Comparison of ENCODE assay signal across 8 cellular contexts in the genomic region with DNA sequence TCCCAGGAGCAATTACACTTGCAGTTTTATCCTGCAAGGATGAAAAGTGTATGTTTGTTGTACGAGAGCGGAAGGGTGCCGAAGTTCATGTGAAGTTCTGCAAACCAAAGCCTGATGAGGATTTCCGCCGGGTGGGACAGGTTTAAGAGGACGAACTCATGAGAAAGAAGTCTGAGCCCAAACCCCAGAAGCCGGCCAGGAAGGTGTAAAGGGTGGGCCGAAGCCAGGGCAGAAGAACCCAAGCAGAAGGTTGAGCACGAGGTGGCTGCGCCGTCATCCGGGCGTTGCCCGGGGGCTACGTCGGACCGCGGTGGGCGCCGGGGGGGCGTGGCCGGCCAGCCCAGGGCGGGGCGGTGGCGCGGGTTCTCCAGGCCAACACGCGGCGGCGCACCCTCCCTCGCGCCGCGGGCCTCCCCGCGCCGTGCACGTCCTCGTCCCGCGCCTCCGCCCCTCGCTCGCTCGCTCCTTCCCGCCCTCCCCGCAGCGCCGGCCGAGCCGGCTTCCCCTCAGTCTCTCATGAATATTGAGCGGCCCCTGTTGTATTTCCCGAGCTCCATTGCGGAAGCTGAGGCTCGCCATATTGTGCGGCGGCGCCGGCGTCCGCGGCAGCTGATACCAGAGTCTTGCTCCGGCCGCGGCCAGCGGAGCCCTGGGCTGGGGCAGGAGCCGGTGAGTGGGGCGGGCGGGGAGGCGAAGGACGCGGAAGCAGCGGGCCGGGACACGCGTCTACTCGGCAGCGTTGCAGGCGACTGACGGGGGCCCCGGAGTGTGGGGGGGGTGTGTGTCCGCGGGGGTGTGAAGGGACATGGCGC. TPM values are rescaled to one million over a fixed set of nuclear protein-coding genes. Genes with fewer than 3 reads are reported as not detected.
DNase-seq lines count a peak whose midpoint lies in the region; ATAC-seq, FAIRE-seq and TF ChIP-seq lines count a peak whose summit lies in the region.

A gene (plus strand): TSS at position 578 of the 812 bp plus-strand sequence. CDS start 41,996 bp downstream, outside the sequence.

- H3K9me3 ChIP-seq in HAP-1 (no peaks in the 10 kb centered on the region), MG63 (no peaks in the 10 kb centered on the region), pancreas (no peaks in the 10 kb centered on the region), thyroid gland (no peaks in the 10 kb centered on the region)

- DNase-seq in GDM1 (lab: John Stamatoyannopoulos, UW) (peak; percentile 92), HAP-1 (ENCODE audit: low spot score in 2 of 2) (peak; percentile 76 to 88), MG63 (peak; percentile 90), SKM-1 treated with dmso at 0.1 percent for 144 hours (lab: John Stamatoyannopoulos, UW; ENCODE audit: unreplicated experiment) (peak; percentile 94), Right ventricle myocardium inferior (ENCODE audit: missing footprints) (peak; percentile 92), pancreas (peak; percentile 79 to 90 (median 82)), thyroid gland (peak; percentile 75 to 76)
- DNase-seq in activated naive CD8-positive, alpha-beta T cell treated with anti-CD3 and anti-CD28 coated beads for 36 hours, result peak; percentile 87

- intact Hi-C loops in Right ventricle myocardium inferior (cut with DNase I), result loop anchor here (2.0 kb wide), 1 partner anchor 112 kb away; a partner anchor contains a TSS
- intact Hi-C loops in pancreas (cut with DNase I), result no loop called here
- intact Hi-C loops in thyroid gland (cut with DNase I), result no loop called here

- peak within 1 kb of the TSS; percentile 86 for H3K4me3 Mint-ChIP-seq in activated naive CD8-positive, alpha-beta T cell treated with anti-CD3 and anti-CD28 coated beads for 36 hours

- no peaks in the 10 kb centered on the region for H3K27me3 ChIP-seq in HAP-1 (ENCODE audit: low read depth)
- H3K27me3 ChIP-seq in MG63, result no peaks in the 10 kb centered on the region
- H3K27me3 ChIP-seq in pancreas, result no peaks in the 10 kb centered on the region
- H3K27me3 ChIP-seq in thyroid gland, result no peaks in the 10 kb centered on the region

- no peaks in the 10 kb centered on the region for H3K27me3 Mint-ChIP-seq in activated naive CD8-positive, alpha-beta T cell treated with anti-CD3 and anti-CD28 coated beads for 36 hours

- H3K4me1 ChIP-seq in HAP-1 (peaks cover 10% of the 10 kb centered on the region), pancreas (peaks cover 9 to 14% (median 14%) of the 10 kb centered on the region in 3 donors), thyroid gland (peaks cover 7 to 11% of the 10 kb centered on the region in 2 donors)

- peaks cover 1% of the 10 kb centered on the region for H3K9me3 Mint-ChIP-seq in activated naive CD8-positive, alpha-beta T cell treated with anti-CD3 and anti-CD28 coated beads for 36 hours

- no peak for FAIRE-seq in pancreas (lab: Jason Lieb, UNC)

- H3K27ac Mint-ChIP-seq in activated naive CD8-positive, alpha-beta T cell treated with anti-CD3 and anti-CD28 coated beads for 36 hours, result peak within 1 kb of the TSS; percentile 84

- TF ChIP-seq POLR2A in thyroid gland (IDR thresholded peaks at IDR 0.05), result peak in 1 of 2 donors; percentile 50

- in situ Hi-C loops in HAP-1 (cut with MboI; ENCODE audit: low sequenced_read_pairs), result no loop called here

- peak; percentile 95 for ATAC-seq in Right ventricle myocardium inferior
- ATAC-seq in pancreas, result peak; percentile 89 to 94 (median 92)

- 1% methylated on average over 41 to 84 of the region's 84 CpGs for WGBS in pancreas, 2 donors
- 2% methylated on average over 18 to 48 of the region's 84 CpGs for whole genome bisulfite sequencing in thyroid gland, 2 donors

- TF ChIP-seq CTCF in pancreas (IDR thresholded peaks at IDR 0.05) (no peak), thyroid gland (IDR thresholded peaks at IDR 0.05) (peak in 2 of 6 experiments; percentile 19 to 27)

- peaks cover 34% of the 10 kb centered on the region for H3K4me1 Mint-ChIP-seq in activated naive CD8-positive, alpha-beta T cell treated with anti-CD3 and anti-CD28 coated beads for 36 hours

- no peaks in the 10 kb centered on the region for H3K36me3 ChIP-seq in HAP-1 (replicated peaks)
- no peaks in the 10 kb centered on the region for H3K36me3 ChIP-seq in MG63
- no peaks in the 10 kb centered on the region for H3K36me3 ChIP-seq in pancreas
- no peaks in the 10 kb centered on the region for H3K36me3 ChIP-seq in thyroid gland

- H3K4me3 ChIP-seq in HAP-1 (peak within 1 kb of the TSS; percentile 67), MG63 (peak within 1 kb of the TSS; percentile 84), pancreas (peak within 1 kb of the TSS; percentile 65 to 81 (median 78)), thyroid gland (replicated peaks in 1 of 3) (peak within 1 kb of the TSS; percentile 37 to 76 (median 53))

- peak within 1 kb of the TSS; percentile 79 to 86 (median 80) for H3K27ac ChIP-seq in pancreas
- peak within 1 kb of the TSS; percentile 55 to 86 (median 84) for H3K27ac ChIP-seq in thyroid gland

- H3K36me3 Mint-ChIP-seq in activated naive CD8-positive, alpha-beta T cell treated with anti-CD3 and anti-CD28 coated beads for 36 hours, result no peaks in the 10 kb centered on the region

RNA-seq across cellular contexts. Expression of the gene that starts here (rescaled TPM):
- total RNA-seq in MG63 (2014; rRNA removed; shearing (Covaris generic); ENCODE audit: low replicate concordance), result 15.4 and 21.4 TPM in 2 replicates
- total RNA-seq in activated naive CD8-positive, alpha-beta T cell treated with anti-CD3 and anti-CD28 coated beads for 36 hours, result 10 to 100 TPM; 28.6 to 28.8 TPM
- total RNA-seq in Right ventricle myocardium inferior (13.3 TPM), pancreas (10 to 100 TPM in 2 of 6 donors, 1 to 10 TPM in 4; 5.6 to 12.7 (median 8.9) TPM), thyroid gland (10 to 100 TPM; 18.0 to 23.2 (median 20.8) TPM)
- polyA plus RNA-seq in pancreas, result 1 to 10 TPM; 2.2 to 5.4 TPM

Comparison
In these comparisons a context has a peak if more than half of its experiments do, and no peak if none do; other contexts are left out.
1. Peak in every context shown above with its lines: DNase-seq, ATAC-seq, H3K4me3 ChIP-seq and H3K27ac ChIP-seq.